12 cellular contexts compared by ENCODE assay signal in the genomic region with DNA sequence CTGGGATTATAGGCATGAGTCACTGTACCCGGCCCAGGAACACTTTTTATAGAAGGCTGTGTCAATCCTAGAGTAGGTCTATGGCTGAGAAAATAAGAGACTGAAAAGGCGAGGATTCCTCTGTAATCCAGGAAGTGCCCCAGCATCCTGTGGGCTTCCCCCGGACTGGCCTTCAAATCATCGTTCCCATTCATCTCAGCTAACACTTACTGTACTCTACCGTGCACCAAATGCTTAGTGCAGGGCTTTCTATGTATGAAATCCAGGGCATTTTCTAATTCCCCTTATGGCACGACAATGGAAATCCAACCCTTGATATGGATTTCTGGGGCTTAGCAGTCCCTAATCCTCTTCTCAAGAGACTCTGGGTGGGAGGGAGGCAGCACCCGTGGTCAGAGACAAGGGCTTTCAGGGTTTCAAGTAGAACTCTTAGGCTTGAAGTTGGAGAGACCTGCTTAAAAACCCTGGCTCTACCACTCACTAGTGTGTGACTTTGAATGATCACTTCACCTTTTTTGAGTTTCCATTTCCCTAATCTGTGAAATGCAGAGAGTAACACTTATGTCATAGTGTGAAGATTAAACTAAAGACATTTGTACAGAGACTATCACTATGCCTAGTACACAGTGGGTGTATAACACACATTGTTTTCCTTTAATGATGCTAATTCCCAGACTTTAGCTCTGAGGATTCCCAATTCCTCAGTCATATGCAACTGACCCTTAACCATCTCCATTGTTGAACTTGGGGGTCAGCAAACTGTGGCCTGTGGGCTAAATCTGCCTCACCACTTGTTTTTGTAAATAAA. TPM values are rescaled to one million over a fixed set of nuclear protein-coding genes. Genes with fewer than 3 reads are reported as not detected.
DNase-seq lines count a peak whose midpoint lies in the region; ATAC-seq, FAIRE-seq and TF ChIP-seq lines count a peak whose summit lies in the region.
"Had no signal": no experiment of that assay in that cellular context is flagged by ENCODE, and none has a peak within 500 bp of the region (broad histone marks: within the 10 kb centered on the region; RNA-seq: fewer than 3 reads in every experiment).

No MANE protein-coding gene starts in this region.

- H3K9ac ChIP-seq in astrocyte (ENCODE audit: low read length) = no peak overlapping the region
- H3K9ac ChIP-seq: parathyroid adenoma had no signal

- no peaks in the 10 kb centered on the region for H3K27me3 ChIP-seq in astrocyte (ENCODE audit: insufficient read depth, low read length)

- no peak for TF ChIP-seq POLR2A in H54 (IDR thresholded peaks at IDR 0.05; ENCODE audit: low read depth, low read length)

- no peaks in the 10 kb centered on the region for H3K9me3 ChIP-seq in astrocyte (ENCODE audit: insufficient read depth, low read depth, low read length)

- H3K4me1 ChIP-seq in astrocyte (ENCODE audit: insufficient read depth, low read length) = peaks cover 10% of the 10 kb centered on the region

- no peaks in the 10 kb centered on the region for H3K4me1 Mint-ChIP-seq in stimulated activated naive CD8-positive, alpha-beta T cell treated with anti-CD3 and anti-CD28 coated beads, Interleukin-15, amount 100 ng/mL, for 72 hours
- peaks cover 23% of the 10 kb centered on the region for H3K4me1 Mint-ChIP-seq in astrocyte (ENCODE audit: low read depth, unreplicated experiment)

- DNase-seq in stimulated activated naive CD8-positive, alpha-beta T cell treated with anti-CD3 and anti-CD28 coated beads, Interleukin-15, Interleukin-2, amounts not matched to agents 100 U/mL and 50 U/mL, for 24 hours = no peak
- DNase-seq in stimulated activated naive CD8-positive, alpha-beta T cell treated with anti-CD3 and anti-CD28 coated beads, Interleukin-15, amount 100 ng/mL, for 72 hours = no peak
- DNase-seq in astrocyte (ENCODE audit: low read depth) = no peak
- no peak for DNase-seq in HTR-8/SVneo (ENCODE audit: insufficient read length, low spot score)
- DNase-seq in H54 (ENCODE audit: insufficient read length, low spot score) = no peak
- DNase-seq in NCI-H345 (lab: John Stamatoyannopoulos, UW) = no peak
- DNase-seq: hypothalamus, NCI-H2081 treated with DMSO at 0.1 percent for 48 hours had no signal

- ATAC-seq in stimulated activated naive CD8-positive, alpha-beta T cell treated with anti-CD3 and anti-CD28 coated beads, Interleukin-15, Interleukin-2, amounts not matched to agents 100 U/mL and 50 U/mL, for 24 hours = peak; percentile 45
- ATAC-seq in stimulated activated naive CD8-positive, alpha-beta T cell treated with anti-CD3 and anti-CD28 coated beads, Interleukin-15, amount 100 ng/mL, for 72 hours = no peak
- peak; percentile 84 for ATAC-seq in HG03175 (IDR thresholded peaks at IDR 0.05; ENCODE audit: unreplicated experiment)
- ATAC-seq in GM18907 (IDR thresholded peaks at IDR 0.05; ENCODE audit: unreplicated experiment) = no peak
- ATAC-seq: esophagus mucosa had no signal

- H3K4me3 ChIP-seq in astrocyte (ENCODE audit: insufficient read depth, low read depth, low read length) = no peak overlapping the region

- H3K4me2 ChIP-seq in astrocyte (ENCODE audit: low read length) = no peak overlapping the region

- H3K4me3 Mint-ChIP-seq in stimulated activated naive CD8-positive, alpha-beta T cell treated with anti-CD3 and anti-CD28 coated beads, Interleukin-15, amount 100 ng/mL, for 72 hours = no peak overlapping the region
- no peak overlapping the region for H3K4me3 Mint-ChIP-seq in astrocyte (ENCODE audit: unreplicated experiment)

- no peak overlapping the region for H2AFZ ChIP-seq in astrocyte (ENCODE audit: low read depth, low read length)
- H2AFZ ChIP-seq: parathyroid adenoma had no signal

- no peak overlapping the region for H3K27ac ChIP-seq in astrocyte (ENCODE audit: low read depth, low read length)
- H3K27ac ChIP-seq: parathyroid adenoma had no signal

- H3K36me3 ChIP-seq in astrocyte (ENCODE audit: insufficient read depth, low read length) = peaks cover 13% of the 10 kb centered on the region

- no peaks in the 10 kb centered on the region for H4K20me1 ChIP-seq in astrocyte (ENCODE audit: insufficient read depth, low read length)

- H3K9me3 Mint-ChIP-seq in stimulated activated naive CD8-positive, alpha-beta T cell treated with anti-CD3 and anti-CD28 coated beads, Interleukin-15, amount 100 ng/mL, for 72 hours = no peaks in the 10 kb centered on the region
- H3K9me3 Mint-ChIP-seq in astrocyte (ENCODE audit: unreplicated experiment) = no peaks in the 10 kb centered on the region

- H3K36me3 Mint-ChIP-seq in astrocyte (ENCODE audit: low read depth, unreplicated experiment) = peaks cover 16% of the 10 kb centered on the region

- TF ChIP-seq CTCF in astrocyte (IDR thresholded peaks at IDR 0.05; ENCODE audit: insufficient read depth, low read depth, low read length) = no peak

- FAIRE-seq in astrocyte (lab: Jason Lieb, UNC) = no peak
- no peak for FAIRE-seq in HTR-8/SVneo (lab: Jason Lieb, UNC)
- FAIRE-seq in H54 (lab: Jason Lieb, UNC) = no peak

- H3K27ac Mint-ChIP-seq in stimulated activated naive CD8-positive, alpha-beta T cell treated with anti-CD3 and anti-CD28 coated beads, Interleukin-15, amount 100 ng/mL, for 72 hours = no peak overlapping the region
- peak overlapping the region; percentile 77 for H3K27ac Mint-ChIP-seq in astrocyte (ENCODE audit: unreplicated experiment)

- no peaks in the 10 kb centered on the region for H3K27me3 Mint-ChIP-seq in stimulated activated naive CD8-positive, alpha-beta T cell treated with anti-CD3 and anti-CD28 coated beads, Interleukin-15, amount 100 ng/mL, for 72 hours
- no peaks in the 10 kb centered on the region for H3K27me3 Mint-ChIP-seq in astrocyte (ENCODE audit: low read depth, unreplicated experiment)

- no peaks in the 10 kb centered on the region for H3K79me2 ChIP-seq in astrocyte (ENCODE audit: insufficient read depth, low read length)
- H3K79me2 ChIP-seq: parathyroid adenoma had no signal

RNA-seq across cellular contexts. Expression of gene MECR, which starts 20.3 kb away (rescaled TPM):
- 25.1 and 30.3 TPM in 2 replicates for total RNA-seq in astrocyte

RNA-seq across cellular contexts. Expression of gene PTPRU, which starts 25.8 kb away (rescaled TPM):
- total RNA-seq in astrocyte = 36.6 and 47.2 TPM in 2 replicates

RNA-seq across cellular contexts. Expression of gene SRSF4, which starts 28.8 kb away (rescaled TPM):
- total RNA-seq in astrocyte = 48.2 and 52.6 TPM in 2 replicates

Comparison
In these comparisons a context has a peak if more than half of its experiments do, and no peak if none do; other contexts are left out.
1. ATAC-seq: peak in stimulated activated naive CD8-positive, alpha-beta T cell treated with anti-CD3 and anti-CD28 coated beads, Interleukin-15, Interleukin-2, amounts not matched to agents 100 U/mL and 50 U/mL, for 24 hours (single experiment) and HG03175 (single experiment); none in stimulated activated naive CD8-positive, alpha-beta T cell treated with anti-CD3 and anti-CD28 coated beads, Interleukin-15, amount 100 ng/mL, for 72 hours (single experiment) and GM18907 (single experiment).